Comparison of ENCODE assay signal across 1 cellular context in genomic region chr19:47447470-47448359, GRCh38.
A peak's percentile ranks its signal among the peaks of the same experiment; 100 is the strongest.
TF ChIP-seq lines count a peak whose summit lies in the region.

No MANE protein-coding gene starts in this region.

TF ChIP-seq in K562, 482 proteins besides CTCF, POLR2A, EP300 and RAD21 (continued from another document and continues in another):
- TF ChIP-seq, protein P1, sequence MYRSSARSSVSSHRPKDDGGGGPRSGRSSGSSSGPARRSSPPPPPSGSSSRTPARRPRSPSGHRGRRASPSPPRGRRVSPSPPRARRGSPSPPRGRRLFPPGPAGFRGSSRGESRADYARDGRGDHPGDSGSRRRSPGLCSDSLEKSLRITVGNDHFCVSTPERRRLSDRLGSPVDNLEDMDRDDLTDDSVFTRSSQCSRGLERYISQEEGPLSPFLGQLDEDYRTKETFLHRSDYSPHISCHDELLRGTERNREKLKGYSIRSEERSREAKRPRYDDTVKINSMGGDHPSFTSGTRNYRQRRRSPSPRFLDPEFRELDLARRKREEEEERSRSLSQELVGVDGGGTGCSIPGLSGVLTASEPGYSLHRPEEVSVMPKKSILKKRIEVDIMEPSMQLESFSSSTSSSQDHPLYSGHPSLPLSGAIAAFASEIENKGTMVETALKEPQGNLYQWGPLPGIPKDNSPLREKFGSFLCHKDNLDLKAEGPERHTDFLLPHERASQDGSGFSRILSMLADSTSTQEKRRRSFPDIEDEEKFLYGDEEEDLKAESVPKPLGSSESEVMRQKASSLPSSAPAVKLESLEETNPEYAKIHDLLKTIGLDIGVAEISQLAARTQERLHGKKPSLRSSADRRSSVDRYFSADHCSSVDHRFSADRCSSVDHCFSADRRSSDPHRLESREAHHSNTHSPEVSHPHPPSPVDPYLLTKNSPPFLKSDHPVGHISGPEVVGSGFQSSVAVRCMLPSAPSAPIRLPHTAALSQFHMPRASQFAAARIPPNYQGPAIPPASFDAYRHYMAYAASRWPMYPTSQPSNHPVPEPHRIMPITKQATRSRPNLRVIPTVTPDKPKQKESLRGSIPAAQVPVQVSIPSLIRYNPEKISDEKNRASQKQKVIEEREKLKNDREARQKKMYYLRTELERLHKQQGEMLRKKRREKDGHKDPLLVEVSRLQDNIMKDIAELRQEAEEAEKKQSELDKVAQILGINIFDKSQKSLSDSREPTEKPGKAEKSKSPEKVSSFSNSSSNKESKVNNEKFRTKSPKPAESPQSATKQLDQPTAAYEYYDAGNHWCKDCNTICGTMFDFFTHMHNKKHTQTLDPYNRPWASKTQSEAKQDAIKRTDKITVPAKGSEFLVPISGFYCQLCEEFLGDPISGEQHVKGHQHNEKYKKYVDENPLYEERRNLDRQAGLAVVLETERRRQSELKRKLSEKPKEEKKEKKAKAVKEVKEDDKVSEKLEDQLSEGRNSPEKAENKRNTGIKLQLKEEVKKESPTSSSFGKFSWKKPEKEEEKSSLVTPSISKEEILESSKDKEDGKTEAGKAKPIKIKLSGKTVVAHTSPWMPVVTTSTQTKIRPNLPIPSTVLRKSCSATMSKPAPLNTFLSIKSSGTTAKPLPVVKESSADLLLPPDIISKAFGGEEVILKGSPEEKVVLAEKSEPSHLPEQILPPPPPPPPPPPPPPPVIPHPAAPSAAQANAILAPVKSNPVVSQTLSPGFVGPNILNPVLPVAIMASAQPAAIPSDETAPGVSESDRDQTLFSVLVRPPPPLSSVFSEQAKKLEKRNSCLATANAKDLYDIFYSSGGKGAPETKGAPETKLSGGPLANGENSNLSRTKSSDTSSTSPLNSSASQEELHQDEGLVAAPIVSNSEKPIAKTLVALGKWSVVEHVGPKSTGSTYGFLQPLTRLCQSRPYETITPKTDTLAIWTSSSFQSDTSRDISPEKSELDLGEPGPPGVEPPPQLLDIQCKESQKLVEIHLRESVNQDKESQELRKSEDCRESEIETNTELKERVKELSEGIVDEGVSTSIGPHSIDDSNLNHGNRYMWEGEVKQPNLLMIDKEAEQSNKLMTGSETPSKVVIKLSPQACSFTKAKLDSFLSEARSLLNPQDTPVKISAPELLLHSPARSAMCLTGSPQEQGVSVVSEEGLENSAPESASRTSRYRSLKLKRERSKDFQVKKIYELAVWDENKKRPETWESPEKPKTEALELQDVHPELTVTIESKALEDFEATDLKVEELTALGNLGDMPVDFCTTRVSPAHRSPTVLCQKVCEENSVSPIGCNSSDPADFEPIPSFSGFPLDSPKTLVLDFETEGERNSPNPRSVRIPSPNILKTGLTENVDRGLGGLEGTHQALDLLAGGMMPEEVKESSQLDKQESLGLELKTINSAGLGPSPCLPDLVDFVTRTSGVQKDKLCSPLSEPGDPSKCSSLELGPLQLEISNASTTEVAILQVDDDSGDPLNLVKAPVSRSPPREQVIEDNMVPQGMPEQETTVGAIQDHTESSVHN (IDR thresholded peaks at IDR 0.05; ENCODE audit: borderline replicate concordance in 1 of 2, low read depth in 1 of 2) = no peak
- no peak for TF ChIP-seq SREBF1 (IDR thresholded peaks at IDR 0.05; ENCODE audit: borderline replicate concordance, low read depth, low read length)
- no peak for TF ChIP-seq RBM25 (IDR thresholded peaks at IDR 0.05; ENCODE audit: low read depth, low read length, severe bottlenecking)
- TF ChIP-seq CBX3 (IDR thresholded peaks at IDR 0.05; ENCODE audit: borderline replicate concordance in 1 of 2, low read length in 2 of 2) = peak in 1 of 2 experiments; percentile 66; a peak in 1 of 3 replicates
- TF ChIP-seq, protein P2, sequence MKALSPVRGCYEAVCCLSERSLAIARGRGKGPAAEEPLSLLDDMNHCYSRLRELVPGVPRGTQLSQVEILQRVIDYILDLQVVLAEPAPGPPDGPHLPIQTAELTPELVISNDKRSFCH (CRISPR knock-in tag; IDR thresholded peaks at IDR 0.05) = no peak
- TF ChIP-seq, protein P2 (tag; IDR thresholded peaks at IDR 0.05) = peak; percentile 59
- TF ChIP-seq, protein P3, sequence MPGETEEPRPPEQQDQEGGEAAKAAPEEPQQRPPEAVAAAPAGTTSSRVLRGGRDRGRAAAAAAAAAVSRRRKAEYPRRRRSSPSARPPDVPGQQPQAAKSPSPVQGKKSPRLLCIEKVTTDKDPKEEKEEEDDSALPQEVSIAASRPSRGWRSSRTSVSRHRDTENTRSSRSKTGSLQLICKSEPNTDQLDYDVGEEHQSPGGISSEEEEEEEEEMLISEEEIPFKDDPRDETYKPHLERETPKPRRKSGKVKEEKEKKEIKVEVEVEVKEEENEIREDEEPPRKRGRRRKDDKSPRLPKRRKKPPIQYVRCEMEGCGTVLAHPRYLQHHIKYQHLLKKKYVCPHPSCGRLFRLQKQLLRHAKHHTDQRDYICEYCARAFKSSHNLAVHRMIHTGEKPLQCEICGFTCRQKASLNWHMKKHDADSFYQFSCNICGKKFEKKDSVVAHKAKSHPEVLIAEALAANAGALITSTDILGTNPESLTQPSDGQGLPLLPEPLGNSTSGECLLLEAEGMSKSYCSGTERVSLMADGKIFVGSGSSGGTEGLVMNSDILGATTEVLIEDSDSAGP (CRISPR knock-in tag; IDR thresholded peaks at IDR 0.05) = no peak
- no peak for TF ChIP-seq PTBP1 (IDR thresholded peaks at IDR 0.05; ENCODE audit: low read depth, low read length)
- TF ChIP-seq STAT5B (CRISPR knock-in tag; IDR thresholded peaks at IDR 0.05) = no peak
- no peak for TF ChIP-seq CAMTA2 (CRISPR knock-in tag; conservative IDR thresholded peaks at IDR 0.05)
- TF ChIP-seq PHF21A (IDR thresholded peaks at IDR 0.05; ENCODE audit: borderline replicate concordance, low read depth) = no peak
- TF ChIP-seq NFIX (CRISPR knock-in tag; IDR thresholded peaks at IDR 0.05; ENCODE audit: low read depth) = no peak
- TF ChIP-seq RBFOX2 (IDR thresholded peaks at IDR 0.05; ENCODE audit: low read depth, low read length) = peak; percentile 60
- TF ChIP-seq DPF2 (IDR thresholded peaks at IDR 0.05) = no peak; the same call in 1 of the 2 replicates
- peak; percentile 80 for TF ChIP-seq GMEB1 (CRISPR knock-in tag; IDR thresholded peaks at IDR 0.05)
- peak; percentile 8; the same call in 1 of the 2 replicates for TF ChIP-seq ESRRA (IDR thresholded peaks at IDR 0.05; ENCODE audit: borderline replicate concordance, low read depth)
- peak in 1 of 2 experiments; percentile 90; a peak in 1 of 4 replicates for TF ChIP-seq FOXA3 (CRISPR knock-in tag; conservative IDR thresholded peaks at IDR 0.05 in 1 of 2, IDR thresholded peaks at IDR 0.05 in 1 of 2)
- TF ChIP-seq TAL1 (IDR thresholded peaks at IDR 0.05) = no peak
- TF ChIP-seq BMI1 (IDR thresholded peaks at IDR 0.05; ENCODE audit: low read length) = no peak
- no peak; the same call in 1 of the 2 replicates for TF ChIP-seq EHMT2 (IDR thresholded peaks at IDR 0.05)
- no peak for TF ChIP-seq LARP7 (IDR thresholded peaks at IDR 0.05)
- TF ChIP-seq NR3C1 (CRISPR knock-in tag; IDR thresholded peaks at IDR 0.05) = peak; percentile 98
- TF ChIP-seq, protein P4, sequence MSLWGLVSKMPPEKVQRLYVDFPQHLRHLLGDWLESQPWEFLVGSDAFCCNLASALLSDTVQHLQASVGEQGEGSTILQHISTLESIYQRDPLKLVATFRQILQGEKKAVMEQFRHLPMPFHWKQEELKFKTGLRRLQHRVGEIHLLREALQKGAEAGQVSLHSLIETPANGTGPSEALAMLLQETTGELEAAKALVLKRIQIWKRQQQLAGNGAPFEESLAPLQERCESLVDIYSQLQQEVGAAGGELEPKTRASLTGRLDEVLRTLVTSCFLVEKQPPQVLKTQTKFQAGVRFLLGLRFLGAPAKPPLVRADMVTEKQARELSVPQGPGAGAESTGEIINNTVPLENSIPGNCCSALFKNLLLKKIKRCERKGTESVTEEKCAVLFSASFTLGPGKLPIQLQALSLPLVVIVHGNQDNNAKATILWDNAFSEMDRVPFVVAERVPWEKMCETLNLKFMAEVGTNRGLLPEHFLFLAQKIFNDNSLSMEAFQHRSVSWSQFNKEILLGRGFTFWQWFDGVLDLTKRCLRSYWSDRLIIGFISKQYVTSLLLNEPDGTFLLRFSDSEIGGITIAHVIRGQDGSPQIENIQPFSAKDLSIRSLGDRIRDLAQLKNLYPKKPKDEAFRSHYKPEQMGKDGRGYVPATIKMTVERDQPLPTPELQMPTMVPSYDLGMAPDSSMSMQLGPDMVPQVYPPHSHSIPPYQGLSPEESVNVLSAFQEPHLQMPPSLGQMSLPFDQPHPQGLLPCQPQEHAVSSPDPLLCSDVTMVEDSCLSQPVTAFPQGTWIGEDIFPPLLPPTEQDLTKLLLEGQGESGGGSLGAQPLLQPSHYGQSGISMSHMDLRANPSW (CRISPR knock-in tag; IDR thresholded peaks at IDR 0.05) = no peak
- TF ChIP-seq PHTF2 (CRISPR knock-in tag; IDR thresholded peaks at IDR 0.05) = no peak
- peak; percentile 74 for TF ChIP-seq ATF7 (IDR thresholded peaks at IDR 0.05)
- no peak for TF ChIP-seq ZFP1 (CRISPR knock-in tag; IDR thresholded peaks at IDR 0.05)
- TF ChIP-seq ZZZ3 (IDR thresholded peaks at IDR 0.05) = no peak
- no peak for TF ChIP-seq POLR3A (IDR thresholded peaks at IDR 0.05; ENCODE audit: borderline replicate concordance, extremely low read depth, insufficient read depth, insufficient read length)
- TF ChIP-seq ETS2 (tag; IDR thresholded peaks at IDR 0.05; ENCODE audit: borderline replicate concordance, poor library complexity, severe bottlenecking) = no peak
- no peak for TF ChIP-seq GATA2 (CRISPR knock-in tag; IDR thresholded peaks at IDR 0.05)
- TF ChIP-seq ZNF717 (CRISPR knock-in tag; IDR thresholded peaks at IDR 0.05) = no peak
- peak; percentile 67; the same call in 1 of the 2 replicates for TF ChIP-seq MBD1 (CRISPR knock-in tag; IDR thresholded peaks at IDR 0.05)
- peak in 1 of 2 experiments; percentile 7; a peak in 1 of 4 replicates for TF ChIP-seq FOXK2 (conservative IDR thresholded peaks at IDR 0.05 in 1 of 2, IDR thresholded peaks at IDR 0.05 in 1 of 2; ENCODE audit: low read depth in 2 of 2)
- TF ChIP-seq HOXB6 (CRISPR knock-in tag; IDR thresholded peaks at IDR 0.05; ENCODE audit: borderline replicate concordance) = no peak
- no peak for TF ChIP-seq ETV5 (CRISPR knock-in tag; IDR thresholded peaks at IDR 0.05; ENCODE audit: low read depth)
- TF ChIP-seq ZNF175 (CRISPR knock-in tag; IDR thresholded peaks at IDR 0.05; ENCODE audit: low read depth) = no peak
- no peak for TF ChIP-seq ZNF354B (CRISPR knock-in tag; IDR thresholded peaks at IDR 0.05)
- no peak for TF ChIP-seq EWSR1 (IDR thresholded peaks at IDR 0.05; ENCODE audit: borderline replicate concordance, low read depth, partially characterized antibody)
- TF ChIP-seq NCOR1 (IDR thresholded peaks at IDR 0.05) = no peak
- TF ChIP-seq CXXC5 (CRISPR knock-in tag; IDR thresholded peaks at IDR 0.05) = peak; percentile 95
- no peak for TF ChIP-seq ZBTB49 (CRISPR knock-in tag; IDR thresholded peaks at IDR 0.05; ENCODE audit: borderline replicate concordance)
- TF ChIP-seq RFX5 (IDR thresholded peaks at IDR 0.05; ENCODE audit: low read depth, low read length) = no peak
- TF ChIP-seq KHSRP (IDR thresholded peaks at IDR 0.05) = no peak
- TF ChIP-seq ETV6 (IDR thresholded peaks at IDR 0.05; ENCODE audit: borderline replicate concordance in 1 of 2, low read depth in 2 of 2, low read length in 1 of 2) = no peak
- TF ChIP-seq ETV6 (CRISPR knock-in tag; IDR thresholded peaks at IDR 0.05; ENCODE audit: borderline replicate concordance) = peak; percentile 85; the same call in 1 of the 2 replicates
- TF ChIP-seq NCOA4 (IDR thresholded peaks at IDR 0.05; ENCODE audit: partially characterized antibody) = no peak
